Comparison of ENCODE assay signal across 1 cellular context in genomic region chr10:21317902-21318301, GRCh38.
TF ChIP-seq lines count a peak whose summit lies in the region.

No MANE protein-coding gene starts in this region.

TF ChIP-seq in SK-N-SH, 30 proteins besides CTCF, POLR2A, EP300 and RAD21 (continued from another document):
- no peak for TF ChIP-seq CHD2 (IDR thresholded peaks at IDR 0.05; ENCODE audit: low read length, partially characterized antibody)
- TF ChIP-seq JUND (IDR thresholded peaks at IDR 0.05) = peak; percentile 80
- TF ChIP-seq, protein P1, sequence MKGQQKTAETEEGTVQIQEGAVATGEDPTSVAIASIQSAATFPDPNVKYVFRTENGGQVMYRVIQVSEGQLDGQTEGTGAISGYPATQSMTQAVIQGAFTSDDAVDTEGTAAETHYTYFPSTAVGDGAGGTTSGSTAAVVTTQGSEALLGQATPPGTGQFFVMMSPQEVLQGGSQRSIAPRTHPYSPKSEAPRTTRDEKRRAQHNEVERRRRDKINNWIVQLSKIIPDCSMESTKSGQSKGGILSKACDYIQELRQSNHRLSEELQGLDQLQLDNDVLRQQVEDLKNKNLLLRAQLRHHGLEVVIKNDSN (IDR thresholded peaks at IDR 0.05; ENCODE audit: borderline replicate concordance, low read depth) = no peak
- TF ChIP-seq TEAD4 (IDR thresholded peaks at IDR 0.05; ENCODE audit: borderline replicate concordance, insufficient read depth) = no peak
- TF ChIP-seq, protein P2, sequence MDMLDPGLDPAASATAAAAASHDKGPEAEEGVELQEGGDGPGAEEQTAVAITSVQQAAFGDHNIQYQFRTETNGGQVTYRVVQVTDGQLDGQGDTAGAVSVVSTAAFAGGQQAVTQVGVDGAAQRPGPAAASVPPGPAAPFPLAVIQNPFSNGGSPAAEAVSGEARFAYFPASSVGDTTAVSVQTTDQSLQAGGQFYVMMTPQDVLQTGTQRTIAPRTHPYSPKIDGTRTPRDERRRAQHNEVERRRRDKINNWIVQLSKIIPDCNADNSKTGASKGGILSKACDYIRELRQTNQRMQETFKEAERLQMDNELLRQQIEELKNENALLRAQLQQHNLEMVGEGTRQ (IDR thresholded peaks at IDR 0.05; ENCODE audit: borderline replicate concordance, low read depth, low read length) = no peak
- TF ChIP-seq MXI1 (IDR thresholded peaks at IDR 0.05; ENCODE audit: low read depth, low read length) = no peak
- peak; percentile 49 for TF ChIP-seq PBX3 (IDR thresholded peaks at IDR 0.05)
- TF ChIP-seq SMC3 (IDR thresholded peaks at IDR 0.05; ENCODE audit: low read depth, low read length) = no peak
- TF ChIP-seq, protein P3, sequence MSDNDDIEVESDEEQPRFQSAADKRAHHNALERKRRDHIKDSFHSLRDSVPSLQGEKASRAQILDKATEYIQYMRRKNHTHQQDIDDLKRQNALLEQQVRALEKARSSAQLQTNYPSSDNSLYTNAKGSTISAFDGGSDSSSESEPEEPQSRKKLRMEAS (IDR thresholded peaks at IDR 0.05; ENCODE audit: low read depth) = no peak
- peak; percentile 55 for TF ChIP-seq TCF12 (IDR thresholded peaks at IDR 0.05)
- no peak for TF ChIP-seq RXRA (IDR thresholded peaks at IDR 0.05; ENCODE audit: borderline replicate concordance, low read depth)
- TF ChIP-seq RFX5 (IDR thresholded peaks at IDR 0.05; ENCODE audit: low read length) = no peak
